ENCODE assay signal across 29 cellular contexts in the genomic region with DNA sequence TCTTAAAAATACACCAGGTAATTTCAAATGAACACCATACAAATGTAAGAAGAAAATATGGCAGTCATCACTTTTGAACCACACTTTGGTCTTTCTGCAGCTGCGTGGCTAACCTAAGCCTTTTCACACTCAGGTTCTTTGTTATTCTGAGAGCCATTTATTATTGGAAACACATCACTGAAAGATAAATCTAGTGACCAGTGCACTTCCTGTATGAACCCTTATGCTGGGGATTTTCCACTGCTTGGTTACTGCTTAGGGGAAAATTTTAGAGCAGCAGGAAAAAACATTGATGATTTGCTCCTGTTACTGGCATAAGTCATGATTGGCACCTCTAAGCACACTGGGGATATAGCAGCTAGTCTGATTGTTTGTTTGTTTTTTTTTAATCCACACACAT. TPM values are rescaled to one million over a fixed set of nuclear protein-coding genes. Genes with fewer than 3 reads are reported as not detected.
DNase-seq lines count a peak whose midpoint lies in the region; ATAC-seq and TF ChIP-seq lines count a peak whose summit lies in the region.
"Had no signal": no experiment of that assay in that cellular context is flagged by ENCODE, and none has a peak within 500 bp of the region (broad histone marks: within the 10 kb centered on the region; RNA-seq: fewer than 3 reads in every experiment).

No MANE protein-coding gene starts in this region.

- no peak for DNase-seq in mammary epithelial cell
- DNase-seq in GM19238 (ENCODE audit: insufficient read length, low spot score) = no peak
- DNase-seq in NCI-H2107 (lab: John Stamatoyannopoulos, UW) = no peak
- DNase-seq: activated CD4-positive, alpha-beta memory T cell treated with anti-CD3 and anti-CD28 coated beads, Interleukin-2, amount 10 ng/mL, durations not matched to agents 7 days and 5 days; activated T-cell treated with anti-CD3 and anti-CD28 coated beads, Interleukin-2, amount 50 U/mL, for 1 hour; CD8-positive, alpha-beta T cell; DMS79; effector memory CD4-positive, alpha-beta T cell; NCI-H1694 treated with DMSO at 0.1 percent for 48 hours; NCI-H345; NCI-H82; nucleus accumbens; stimulated activated CD4-positive, alpha-beta T cell treated with anti-CD3 and anti-CD28 coated beads, Interleukin-4, amount 100 ng/mL, for 1 hour; T-helper 17 cell; WERI-Rb-1 had no signal

- H3K27me3 Mint-ChIP-seq in activated T-helper 17 cell treated with anti-CD3 and anti-CD28 coated beads, Interleukin-2, amount 50 U/mL, for 72 hours = peaks cover 7% of the 10 kb centered on the region
- H3K27me3 Mint-ChIP-seq: activated CD4-positive, alpha-beta memory T cell treated with anti-CD3 and anti-CD28 coated beads, Interleukin-2, amount 10 ng/mL, durations not matched to agents 7 days and 5 days; activated naive CD4-positive, alpha-beta T cell treated with anti-CD3 and anti-CD28 coated beads, Interleukin-2, amount 50 U/mL, for 24 hours; type B pancreatic cell had no signal

- intact Hi-C loops in mammary epithelial cell (cut with micrococcal nuclease) = no loop called here

- CTCF ChIA-PET in mammary epithelial cell (lab: Charles Lee; ENCODE audit: low non-redundant PET) = no interaction called here

- 100% methylated on average over 1 of the region's 1 CpG for WGBS in mammary epithelial cell (ENCODE audit: low coverage, missing lambda C conversion rate)

- peaks cover 5% of the 10 kb centered on the region for H3K4me1 Mint-ChIP-seq in activated T-helper 17 cell treated with anti-CD3 and anti-CD28 coated beads, Interleukin-2, amount 50 U/mL, for 72 hours

- H3K79me2 ChIP-seq in DOHH2 (ENCODE audit: control insufficient read depth, low read length) = no peaks in the 10 kb centered on the region
- no peaks in the 10 kb centered on the region for H3K79me2 ChIP-seq in mammary epithelial cell (ENCODE audit: insufficient read depth, low read length)

- H3K4me2 ChIP-seq in DOHH2 (ENCODE audit: low read length) = peak overlapping the region; percentile 39
- no peak overlapping the region for H3K4me2 ChIP-seq in mammary epithelial cell (ENCODE audit: insufficient read depth, low read depth, low read length)
- H3K4me2 ChIP-seq: smooth muscle cell had no signal

- H3K27me3 ChIP-seq in DOHH2 (ENCODE audit: control insufficient read depth, low read length) (no peaks in the 10 kb centered on the region), mammary epithelial cell (ENCODE audit: insufficient read depth, low read length) (no peaks in the 10 kb centered on the region)
- H3K27me3 ChIP-seq: gastroesophageal sphincter, SJSA1 had no signal

- H3K4me1 ChIP-seq in DOHH2 (ENCODE audit: control insufficient read depth, low read length) = peaks cover 46% of the 10 kb centered on the region
- H3K4me1 ChIP-seq in mammary epithelial cell (ENCODE audit: insufficient read depth, low read length) = peaks cover 10% of the 10 kb centered on the region
- H3K4me1 ChIP-seq: gastroesophageal sphincter, HAP-1, SJSA1 had no signal

- H3K9me3 ChIP-seq in DOHH2 (ENCODE audit: control insufficient read depth, insufficient read depth, low read length) (no peaks in the 10 kb centered on the region), mammary epithelial cell (replicated peaks; ENCODE audit: insufficient read depth, low read length) (no peaks in the 10 kb centered on the region)
- H3K9me3 ChIP-seq: gastroesophageal sphincter, HAP-1, SJSA1 had no signal

- H3K27ac ChIP-seq in DOHH2 (ENCODE audit: low read depth, low read length) (no peak overlapping the region; the same call in 1 of the 2 replicates), mammary epithelial cell (ENCODE audit: insufficient read depth, low read depth, low read length) (no peak overlapping the region)
- H3K27ac ChIP-seq: gastroesophageal sphincter, SJSA1, WERI-Rb-1 had no signal

- no peaks in the 10 kb centered on the region for H3F3A ChIP-seq in DOHH2 (ENCODE audit: control insufficient read depth, insufficient read depth)

- no peak overlapping the region for H2AFZ ChIP-seq in mammary epithelial cell (ENCODE audit: low read depth, low read length)

- BruUV-seq in mammary epithelial cell (replicated peaks; lab: Mats Ljungman, UMichigan) = no TSS peak

- H3K4me3 ChIP-seq in DOHH2 (ENCODE audit: low read length) (0 out of 2 replicates have a peak overlapping the region, but pooled peaks have one; percentile 11), mammary epithelial cell (replicated peaks in 1 of 3; ENCODE audit: insufficient read depth in 1 of 3, low read depth in 2 of 3, low read length in 3 of 3) (no peak overlapping the region)
- H3K4me3 ChIP-seq: gastroesophageal sphincter, HAP-1, SJSA1, smooth muscle cell had no signal

- no peaks in the 10 kb centered on the region for H3K36me3 ChIP-seq in DOHH2 (ENCODE audit: control insufficient read depth, low read length)
- H3K36me3 ChIP-seq in mammary epithelial cell (ENCODE audit: insufficient read depth, low read length) = no peaks in the 10 kb centered on the region
- H3K36me3 ChIP-seq: gastroesophageal sphincter, HAP-1, SJSA1, WERI-Rb-1 had no signal

- no peaks in the 10 kb centered on the region for H3K9me3 Mint-ChIP-seq in activated T-helper 17 cell treated with anti-CD3 and anti-CD28 coated beads, Interleukin-2, amount 50 U/mL, for 72 hours
- H3K9me3 Mint-ChIP-seq: activated CD4-positive, alpha-beta memory T cell treated with anti-CD3 and anti-CD28 coated beads, Interleukin-2, amount 10 ng/mL, durations not matched to agents 7 days and 5 days; activated naive CD4-positive, alpha-beta T cell treated with anti-CD3 and anti-CD28 coated beads, Interleukin-2, amount 50 U/mL, for 24 hours; CD8-positive, alpha-beta T cell; memory B cell; type B pancreatic cell had no signal

- dilution Hi-C loops in mammary epithelial cell (cut with HindIII; ENCODE audit: low sequenced_read_pairs) = no loop called here

- no peak overlapping the region for H3K27ac Mint-ChIP-seq in activated T-helper 17 cell treated with anti-CD3 and anti-CD28 coated beads, Interleukin-2, amount 50 U/mL, for 72 hours
- H3K27ac Mint-ChIP-seq: activated CD4-positive, alpha-beta memory T cell treated with anti-CD3 and anti-CD28 coated beads, Interleukin-2, amount 10 ng/mL, durations not matched to agents 7 days and 5 days; activated naive CD4-positive, alpha-beta T cell treated with anti-CD3 and anti-CD28 coated beads, Interleukin-2, amount 50 U/mL, for 24 hours; CD8-positive, alpha-beta T cell; memory B cell; T-helper 17 cell; type B pancreatic cell had no signal

- H4K20me1 ChIP-seq in DOHH2 (ENCODE audit: control insufficient read depth, insufficient read depth, low read depth, low read length) = no peaks in the 10 kb centered on the region
- no peaks in the 10 kb centered on the region for H4K20me1 ChIP-seq in mammary epithelial cell (ENCODE audit: insufficient read depth, low read length)

- H3K9ac ChIP-seq in mammary epithelial cell (ENCODE audit: insufficient read depth, low read length) = no peak overlapping the region

- no peak overlapping the region for H3K4me3 Mint-ChIP-seq in activated T-helper 17 cell treated with anti-CD3 and anti-CD28 coated beads, Interleukin-2, amount 50 U/mL, for 72 hours
- H3K4me3 Mint-ChIP-seq: activated CD4-positive, alpha-beta memory T cell treated with anti-CD3 and anti-CD28 coated beads, Interleukin-2, amount 10 ng/mL, durations not matched to agents 7 days and 5 days; activated naive CD4-positive, alpha-beta T cell treated with anti-CD3 and anti-CD28 coated beads, Interleukin-2, amount 50 U/mL, for 24 hours; CD8-positive, alpha-beta T cell; memory B cell; T-helper 17 cell; type B pancreatic cell had no signal

- H3K36me3 Mint-ChIP-seq in activated T-helper 17 cell treated with anti-CD3 and anti-CD28 coated beads, Interleukin-2, amount 50 U/mL, for 72 hours (ENCODE audit: low read depth) = no peaks in the 10 kb centered on the region
- H3K36me3 Mint-ChIP-seq: activated naive CD4-positive, alpha-beta T cell treated with anti-CD3 and anti-CD28 coated beads, Interleukin-2, amount 50 U/mL, for 24 hours; CD8-positive, alpha-beta T cell; memory B cell; type B pancreatic cell had no signal

- ATAC-seq in GM18520 (IDR thresholded peaks at IDR 0.05; ENCODE audit: unreplicated experiment) = peak; percentile 42
- ATAC-seq in HG03039 (IDR thresholded peaks at IDR 0.05; ENCODE audit: unreplicated experiment) = peak; percentile 50
- peak; percentile 42 for ATAC-seq in activated T-helper 17 cell treated with anti-CD3 and anti-CD28 coated beads, Interleukin-2, amount 50 U/mL, for 72 hours (replicated peaks)
- ATAC-seq in HG02571 (IDR thresholded peaks at IDR 0.05; ENCODE audit: unreplicated experiment) = no peak
- ATAC-seq: CD8-positive, alpha-beta T cell; esophagus mucosa; gastroesophageal sphincter; Panc1; T-helper 17 cell had no signal

- in situ Hi-C loops in mammary epithelial cell (cut with MboI; ENCODE audit: low sequenced_read_pairs in 2 of 2) = no loop called here

- no peaks in the 10 kb centered on the region for H3K9me2 ChIP-seq in DOHH2 (replicated peaks; ENCODE audit: control insufficient read depth, low read length)

- TF ChIP-seq CTCF in DOHH2 (IDR thresholded peaks at IDR 0.05; ENCODE audit: low read depth, low read length, poor library complexity, severe bottlenecking) (no peak), mammary epithelial cell (conservative IDR thresholded peaks at IDR 0.05 in 1 of 2, IDR thresholded peaks at IDR 0.05 in 1 of 2; ENCODE audit: extremely low read depth in 1 of 2, insufficient read depth in 1 of 2, low read depth in 1 of 2, low read length in 2 of 2) (no peak)

RNA-seq across cellular contexts. Expression of a gene that starts 58.6 kb away (rescaled TPM):
- not detected for total RNA-seq in activated T-helper 17 cell treated with anti-CD3 and anti-CD28 coated beads, Interleukin-2, amount 50 U/mL, for 72 hours
- not detected for total RNA-seq in mammary epithelial cell
- not detected for polyA plus RNA-seq in mammary epithelial cell
- not detected for polyA minus RNA-seq in mammary epithelial cell
- total RNA-seq: activated CD4-positive, alpha-beta memory T cell treated with anti-CD3 and anti-CD28 coated beads, Interleukin-2, amount 10 ng/mL, durations not matched to agents 7 days and 5 days; CD8-positive, alpha-beta T cell; SJSA1; T-helper 17 cell had no signal
